ENCODE assay signal across 11 cellular contexts in the genomic region with DNA sequence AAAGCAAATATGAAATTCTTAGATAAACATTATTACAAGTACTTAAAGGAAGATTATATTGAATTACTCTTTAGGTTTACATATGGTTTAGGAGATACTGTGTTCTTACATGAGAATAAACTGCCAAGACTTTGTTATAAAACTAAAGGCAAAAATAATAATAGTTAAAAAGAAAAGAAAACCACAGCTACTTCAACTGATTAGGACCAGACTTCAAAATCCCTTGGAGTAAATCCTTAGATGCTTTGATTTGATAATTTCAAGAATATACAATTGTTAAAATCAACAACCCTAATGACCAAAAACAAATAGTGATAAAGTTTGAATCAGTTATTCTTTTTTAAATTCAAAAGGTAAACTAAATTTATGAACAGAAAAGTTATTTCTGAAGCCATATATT.
"Had no signal": no experiment of that assay in that cellular context is flagged by ENCODE, and none has a peak within 500 bp of the region (broad histone marks: within the 10 kb centered on the region; RNA-seq: fewer than 3 reads in every experiment).

No MANE protein-coding gene starts in this region.

- H3K9me3 Mint-ChIP-seq: GM23338, H9 had no signal

- H2AFZ ChIP-seq: GM23338 had no signal

- FAIRE-seq: H1, H54, HTR-8/SVneo had no signal

- H3K4me3 Mint-ChIP-seq: GM23338, H9, HFFc6 had no signal

- H3K4me2 ChIP-seq: GM23338, KMS-11 had no signal

- H3K27ac ChIP-seq: KMS-11 had no signal

- H3K4me3 ChIP-seq: GM23338 had no signal

- H3K27ac Mint-ChIP-seq: GM23338, H9, HFFc6 had no signal

- DNase-seq: H9, HCEC 1CT, HFFc6, IMR-90, Karpas-422, KBM-7 had no signal

- H3K4me1 Mint-ChIP-seq: H9 had no signal
